29 cellular contexts compared by ENCODE assay signal in genomic region chrX:149877636-149878035, GRCh38. TPM values are rescaled to one million over a fixed set of nuclear protein-coding genes. Genes with fewer than 3 reads are reported as not detected.
DNase-seq lines count a peak whose midpoint lies in the region; ATAC-seq and TF ChIP-seq lines count a peak whose summit lies in the region.
"Had no signal": no experiment of that assay in that cellular context is flagged by ENCODE, and none has a peak within 500 bp of the region (broad histone marks: within the 10 kb centered on the region; RNA-seq: fewer than 3 reads in every experiment).

No MANE protein-coding gene starts in this region.

- H3K4me2 ChIP-seq in fibroblast of lung (ENCODE audit: extremely low read depth, insufficient read depth, low read length), result no peak overlapping the region
- H3K4me2 ChIP-seq: GM23338 had no signal

- H3K4me1 ChIP-seq in RWPE2 (ENCODE audit: insufficient read depth, poor library complexity, severe bottlenecking) (no peaks in the 10 kb centered on the region), fibroblast of lung (ENCODE audit: control insufficient read depth, extremely low read depth, insufficient read depth, low read length) (no peaks in the 10 kb centered on the region)
- H3K4me1 ChIP-seq: esophagus squamous epithelium, tibial artery had no signal

- H3K36me3 Mint-ChIP-seq in stimulated activated effector memory CD8-positive, alpha-beta T cell treated with anti-CD3 and anti-CD28 coated beads, Interleukin-12 subunit alpha, Interleukin-12 subunit beta, amount 100 ng/mL, for 72 hours, result no peaks in the 10 kb centered on the region
- H3K36me3 Mint-ChIP-seq: activated CD8-positive, alpha-beta memory T cell treated with anti-CD3 and anti-CD28 coated beads, Interleukin-2, amount 10 ng/mL, durations not matched to agents 7 days and 5 days; activated naive CD4-positive, alpha-beta T cell treated with anti-CD3 and anti-CD28 coated beads, Interleukin-2, amount 50 U/mL, for 24 hours; memory B cell; naive B cell had no signal

- H3K36me3 ChIP-seq in RWPE2 (ENCODE audit: low read depth), result no peaks in the 10 kb centered on the region
- no peaks in the 10 kb centered on the region for H3K36me3 ChIP-seq in fibroblast of lung (ENCODE audit: control insufficient read depth, insufficient read depth, low read length)
- H3K36me3 ChIP-seq: esophagus squamous epithelium, tibial artery had no signal

- no peak overlapping the region for H3K27ac Mint-ChIP-seq in stimulated activated effector memory CD8-positive, alpha-beta T cell treated with anti-CD3 and anti-CD28 coated beads, Interleukin-12 subunit alpha, Interleukin-12 subunit beta, amount 100 ng/mL, for 72 hours
- H3K27ac Mint-ChIP-seq: activated CD4-positive, alpha-beta T cell treated with anti-CD3 and anti-CD28 coated beads, Interleukin-2, amount 10 ng/mL, durations not matched to agents 24 days and 14 days; activated CD8-positive, alpha-beta memory T cell treated with anti-CD3 and anti-CD28 coated beads, Interleukin-2, amount 10 ng/mL, durations not matched to agents 7 days and 5 days; activated naive CD4-positive, alpha-beta T cell treated with anti-CD3 and anti-CD28 coated beads, Interleukin-2, amount 50 U/mL, for 24 hours; GM23338; memory B cell; naive B cell; stimulated activated naive CD8-positive, alpha-beta T cell treated with anti-CD3 and anti-CD28 coated beads, Interleukin-15, Interleukin-2, amounts not matched to agents 100 ng/mL and 50 ng/mL, for 24 hours; T-helper 17 cell had no signal

- H3K79me2 ChIP-seq in fibroblast of lung (ENCODE audit: control insufficient read depth, insufficient read depth, low read length), result no peaks in the 10 kb centered on the region

- no peak overlapping the region for H2AFZ ChIP-seq in fibroblast of lung (ENCODE audit: low read length)
- H2AFZ ChIP-seq: GM23338 had no signal

- ATAC-seq in RWPE2 (ENCODE audit: low read depth) (peak; percentile 40; the same call in 1 of the 3 replicates), HG02885 (IDR thresholded peaks at IDR 0.05; ENCODE audit: poor library complexity, unreplicated experiment) (no peak)
- peak; percentile 45 for ATAC-seq in stimulated activated effector memory CD8-positive, alpha-beta T cell treated with anti-CD3 and anti-CD28 coated beads, Interleukin-12 subunit alpha, Interleukin-12 subunit beta, amount 100 ng/mL, for 72 hours
- ATAC-seq: activated CD8-positive, alpha-beta memory T cell treated with anti-CD3 and anti-CD28 coated beads, Interleukin-2, amount 10 ng/mL, durations not matched to agents 7 days and 5 days; GM23338; left cardiac atrium; T-helper 17 cell had no signal

- no peaks in the 10 kb centered on the region for H3K27me3 ChIP-seq in RWPE2 (ENCODE audit: insufficient read depth, poor library complexity, severe bottlenecking)
- H3K27me3 ChIP-seq in fibroblast of lung (ENCODE audit: control insufficient read depth, insufficient read depth, low read length), result no peaks in the 10 kb centered on the region
- H3K27me3 ChIP-seq: esophagus squamous epithelium, tibial artery had no signal

- H3K9ac ChIP-seq in fibroblast of lung (ENCODE audit: insufficient read depth, low read length), result no peak overlapping the region

- no peaks in the 10 kb centered on the region for H3K9me3 Mint-ChIP-seq in stimulated activated effector memory CD8-positive, alpha-beta T cell treated with anti-CD3 and anti-CD28 coated beads, Interleukin-12 subunit alpha, Interleukin-12 subunit beta, amount 100 ng/mL, for 72 hours
- H3K9me3 Mint-ChIP-seq: activated CD4-positive, alpha-beta T cell treated with anti-CD3 and anti-CD28 coated beads, Interleukin-2, amount 10 ng/mL, durations not matched to agents 24 days and 14 days; activated naive CD4-positive, alpha-beta T cell treated with anti-CD3 and anti-CD28 coated beads, Interleukin-2, amount 50 U/mL, for 24 hours; GM23338; memory B cell; stimulated activated naive CD8-positive, alpha-beta T cell treated with anti-CD3 and anti-CD28 coated beads, Interleukin-15, Interleukin-2, amounts not matched to agents 100 ng/mL and 50 ng/mL, for 24 hours had no signal

- peak; percentile 42 for DNase-seq in HT1080 (ENCODE audit: low read depth)
- no peak for DNase-seq in RWPE2 (ENCODE audit: low spot score)
- DNase-seq in fibroblast of lung (ENCODE audit: low read depth in 2 of 2), result peak; percentile 0 to 37
- no peak for DNase-seq in stimulated activated effector memory CD8-positive, alpha-beta T cell treated with anti-CD3 and anti-CD28 coated beads, Interleukin-12 subunit alpha, Interleukin-12 subunit beta, amount 100 ng/mL, for 72 hours (ENCODE audit: low spot score in 2 of 2)
- no peak for DNase-seq in stimulated activated naive CD4-positive, alpha-beta T cell treated with Interleukin-2 at 50 U/mL for 16 hours (lab: John Stamatoyannopoulos, UW)
- no peak for DNase-seq in NOMO-1 (lab: John Stamatoyannopoulos, UW; ENCODE audit: unreplicated experiment in 2 of 2)
- DNase-seq: activated CD4-positive, alpha-beta T cell treated with anti-CD3 and anti-CD28 coated beads, Interleukin-2, amount 10 ng/mL, durations not matched to agents 24 days and 14 days; activated CD8-positive, alpha-beta memory T cell treated with anti-CD3 and anti-CD28 coated beads, Interleukin-2, amount 10 ng/mL, durations not matched to agents 7 days and 5 days; aorta; effector memory CD4-positive, alpha-beta T cell; esophagus squamous epithelium; glutamatergic neuron; left cardiac atrium; naive B cell; NCI-H1436 treated with DMSO at 0.1 percent for 48 hours; NCI-H2171; NCI-H526 treated with DMSO at 0.1 percent for 48 hours; SIG-M5; stimulated activated CD4-positive, alpha-beta T cell treated with anti-CD3 and anti-CD28 coated beads, Interleukin-4, amount 100 ng/mL, for 24 hours; T-helper 17 cell; tibial artery had no signal

- H3K4me3 ChIP-seq in RWPE2 (ENCODE audit: severe bottlenecking), result no peak overlapping the region
- no peak overlapping the region for H3K4me3 ChIP-seq in fibroblast of lung (replicated peaks in 1 of 4; ENCODE audit: control extremely low read depth in 1 of 4, insufficient read depth in 1 of 4, low read depth in 3 of 4, low read length in 4 of 4)
- H3K4me3 ChIP-seq: esophagus squamous epithelium, GM23338, tibial artery had no signal

- TF ChIP-seq CTCF in RWPE2 (IDR thresholded peaks at IDR 0.05; ENCODE audit: poor library complexity, severe bottlenecking) (no peak), fibroblast of lung (conservative IDR thresholded peaks at IDR 0.05 in 1 of 2, IDR thresholded peaks at IDR 0.05 in 1 of 2; ENCODE audit: low read depth in 1 of 2, low read length in 2 of 2) (no peak)

- H3K27ac ChIP-seq in RWPE2 (ENCODE audit: poor library complexity, severe bottlenecking), result no peak overlapping the region
- no peak overlapping the region for H3K27ac ChIP-seq in fibroblast of lung (ENCODE audit: insufficient read depth, low read length)
- H3K27ac ChIP-seq: esophagus squamous epithelium, tibial artery, VCaP had no signal

- H3K9me3 ChIP-seq in RWPE2 (ENCODE audit: severe bottlenecking) (no peaks in the 10 kb centered on the region), fibroblast of lung (ENCODE audit: control insufficient read depth, insufficient read depth, low read depth, low read length) (no peaks in the 10 kb centered on the region)
- H3K9me3 ChIP-seq: esophagus squamous epithelium, tibial artery had no signal

- H4K20me1 ChIP-seq in fibroblast of lung (ENCODE audit: control insufficient read depth, extremely low read depth, insufficient read depth, low read length), result no peaks in the 10 kb centered on the region

- H3K4me1 Mint-ChIP-seq in stimulated activated effector memory CD8-positive, alpha-beta T cell treated with anti-CD3 and anti-CD28 coated beads, Interleukin-12 subunit alpha, Interleukin-12 subunit beta, amount 100 ng/mL, for 72 hours, result no peaks in the 10 kb centered on the region
- H3K4me1 Mint-ChIP-seq: activated naive CD4-positive, alpha-beta T cell treated with anti-CD3 and anti-CD28 coated beads, Interleukin-2, amount 50 U/mL, for 24 hours; GM23338; memory B cell; naive B cell had no signal

- H3K4me3 Mint-ChIP-seq in stimulated activated effector memory CD8-positive, alpha-beta T cell treated with anti-CD3 and anti-CD28 coated beads, Interleukin-12 subunit alpha, Interleukin-12 subunit beta, amount 100 ng/mL, for 72 hours, result no peak overlapping the region
- H3K4me3 Mint-ChIP-seq: activated CD4-positive, alpha-beta T cell treated with anti-CD3 and anti-CD28 coated beads, Interleukin-2, amount 10 ng/mL, durations not matched to agents 24 days and 14 days; activated CD8-positive, alpha-beta memory T cell treated with anti-CD3 and anti-CD28 coated beads, Interleukin-2, amount 10 ng/mL, durations not matched to agents 7 days and 5 days; activated naive CD4-positive, alpha-beta T cell treated with anti-CD3 and anti-CD28 coated beads, Interleukin-2, amount 50 U/mL, for 24 hours; GM23338; memory B cell; naive B cell; stimulated activated naive CD8-positive, alpha-beta T cell treated with anti-CD3 and anti-CD28 coated beads, Interleukin-15, Interleukin-2, amounts not matched to agents 100 ng/mL and 50 ng/mL, for 24 hours; T-helper 17 cell had no signal

RNA-seq across cellular contexts. Expression of gene MAGEA8, which starts 3.3 kb away (rescaled TPM):
- total RNA-seq in HT1080 (2014; rRNA removed; shearing (Covaris generic)), result not detected in 2 replicates
- not detected in 2 replicates for polyA plus RNA-seq in HT1080 (2015; cell fraction: cytosol; rRNA removed)
- polyA plus RNA-seq in HT1080 (2015; cell fraction: nucleus; rRNA removed), result not detected in 2 replicates
- not detected in 2 replicates for total RNA-seq in fibroblast of lung
- polyA plus RNA-seq in fibroblast of lung, result not detected in 2 replicates
- not detected in 2 replicates for polyA plus RNA-seq in fibroblast of lung (2012)
- polyA minus RNA-seq in fibroblast of lung (ENCODE audit: low replicate concordance), result not detected in 2 replicates
- total RNA-seq: activated CD4-positive, alpha-beta T cell treated with anti-CD3 and anti-CD28 coated beads, Interleukin-2, amount 10 ng/mL, durations not matched to agents 24 days and 14 days; activated CD8-positive, alpha-beta memory T cell treated with anti-CD3 and anti-CD28 coated beads, Interleukin-2, amount 10 ng/mL, durations not matched to agents 7 days and 5 days; aorta; chondrocyte; esophagus squamous epithelium; GM23338; left cardiac atrium; osteoblast; T-helper 17 cell had no signal
- polyA plus RNA-seq: aorta, GM23338 had no signal

RNA-seq across cellular contexts. Expression of gene HSFX4, which starts 51.7 kb away (rescaled TPM):
- total RNA-seq in HT1080 (2014; rRNA removed; shearing (Covaris generic)), result not detected in 2 replicates
- polyA plus RNA-seq in HT1080 (2015; cell fraction: cytosol; rRNA removed), result not detected in 2 replicates
- polyA plus RNA-seq in HT1080 (2015; cell fraction: nucleus; rRNA removed), result not detected in 2 replicates
- not detected in 2 replicates for total RNA-seq in fibroblast of lung
- not detected in 2 replicates for polyA plus RNA-seq in fibroblast of lung
- polyA plus RNA-seq in fibroblast of lung (2012), result not detected in 2 replicates
- not detected in 2 replicates for polyA minus RNA-seq in fibroblast of lung (ENCODE audit: low replicate concordance)
- total RNA-seq: activated CD4-positive, alpha-beta T cell treated with anti-CD3 and anti-CD28 coated beads, Interleukin-2, amount 10 ng/mL, durations not matched to agents 24 days and 14 days; aorta; chondrocyte; esophagus squamous epithelium; GM23338; left cardiac atrium; osteoblast; T-helper 17 cell had no signal
- polyA plus RNA-seq: aorta, GM23338 had no signal

Comparison
In these comparisons a context has a peak if more than half of its experiments do, and no peak if none do; other contexts are left out.
1. DNase-seq: peak in HT1080 (single experiment) and fibroblast of lung (2 of 2); none in RWPE2 (single experiment), stimulated activated effector memory CD8-positive, alpha-beta T cell treated with anti-CD3 and anti-CD28 coated beads, Interleukin-12 subunit alpha, Interleukin-12 subunit beta, amount 100 ng/mL, for 72 hours (0 of 2), stimulated activated naive CD4-positive, alpha-beta T cell treated with Interleukin-2 at 50 U/mL for 16 hours (single experiment) and NOMO-1 (0 of 2).